21 cellular contexts compared by ENCODE assay signal in genomic region chr18:57984490-57985109, GRCh38.
DNase-seq lines count a peak whose midpoint lies in the region; ATAC-seq lines count a peak whose summit lies in the region.
"Had no signal": no experiment of that assay in that cellular context is flagged by ENCODE, and none has a peak within 500 bp of the region (broad histone marks: within the 10 kb centered on the region; RNA-seq: fewer than 3 reads in every experiment).

No MANE protein-coding gene starts in this region.

- H3K36me3 Mint-ChIP-seq in stimulated activated effector memory CD8-positive, alpha-beta T cell treated with anti-CD3 and anti-CD28 coated beads, Interleukin-12 subunit alpha, Interleukin-12 subunit beta, amount 100 ng/mL, for 72 hours, result no peaks in the 10 kb centered on the region
- H3K36me3 Mint-ChIP-seq: activated naive CD8-positive, alpha-beta T cell; CD8-positive, alpha-beta T cell had no signal

- DNase-seq in DMS153 (lab: John Stamatoyannopoulos, UW) (peak; percentile 54), DMS153 treated with DMSO at 0.1 percent for 48 hours (lab: John Stamatoyannopoulos, UW; ENCODE audit: unreplicated experiment) (no peak), NCI-H2107 treated with DMSO at 0.1 percent for 48 hours (lab: John Stamatoyannopoulos, UW; ENCODE audit: unreplicated experiment) (peak; percentile 93), NCI-H748 treated with DMSO at 0.1 percent for 48 hours (lab: John Stamatoyannopoulos, UW) (peak; percentile 96), T1000 (lab: John Stamatoyannopoulos, UW) (no peak)
- no peak for DNase-seq in stimulated activated effector memory CD8-positive, alpha-beta T cell treated with anti-CD3 and anti-CD28 coated beads, Interleukin-12 subunit alpha, Interleukin-12 subunit beta, amount 100 ng/mL, for 72 hours (ENCODE audit: low spot score in 2 of 2)
- DNase-seq: activated B cell treated with CpG ODN at 0.5 μM for 24 hours; activated CD4-positive, alpha-beta T cell treated with anti-CD3 and anti-CD28 coated beads, Interleukin-2, amount 50 U/mL, for 48 hours; activated CD8-positive, alpha-beta memory T cell treated with anti-CD3 and anti-CD28 coated beads, Interleukin-2, amount 50 U/mL, for 4 hours; CD8-positive, alpha-beta T cell; DND-41; esophagus squamous epithelium; left lung; NCI-H1694 treated with DMSO at 0.1 percent for 48 hours; stimulated activated CD4-positive, alpha-beta T cell treated with anti-CD3 and anti-CD28 coated beads, Interleukin-2, amount 100 ng/mL, for 24 hours; T-helper 9 cell had no signal

- H3K9me3 Mint-ChIP-seq in stimulated activated effector memory CD8-positive, alpha-beta T cell treated with anti-CD3 and anti-CD28 coated beads, Interleukin-12 subunit alpha, Interleukin-12 subunit beta, amount 100 ng/mL, for 72 hours, result no peaks in the 10 kb centered on the region
- H3K9me3 Mint-ChIP-seq: activated B cell treated with CpG ODN at 0.5 μM for 24 hours; CD8-positive, alpha-beta T cell; IgD-negative memory B cell had no signal

- no peak overlapping the region for H3K4me3 Mint-ChIP-seq in stimulated activated effector memory CD8-positive, alpha-beta T cell treated with anti-CD3 and anti-CD28 coated beads, Interleukin-12 subunit alpha, Interleukin-12 subunit beta, amount 100 ng/mL, for 72 hours
- H3K4me3 Mint-ChIP-seq: activated B cell treated with CpG ODN at 0.5 μM for 24 hours; activated naive CD8-positive, alpha-beta T cell; CD8-positive, alpha-beta T cell; IgD-negative memory B cell had no signal

- no peaks in the 10 kb centered on the region for H3K4me1 Mint-ChIP-seq in stimulated activated effector memory CD8-positive, alpha-beta T cell treated with anti-CD3 and anti-CD28 coated beads, Interleukin-12 subunit alpha, Interleukin-12 subunit beta, amount 100 ng/mL, for 72 hours

- H3K27ac Mint-ChIP-seq in stimulated activated effector memory CD8-positive, alpha-beta T cell treated with anti-CD3 and anti-CD28 coated beads, Interleukin-12 subunit alpha, Interleukin-12 subunit beta, amount 100 ng/mL, for 72 hours, result no peak overlapping the region
- H3K27ac Mint-ChIP-seq: activated B cell treated with CpG ODN at 0.5 μM for 24 hours; activated naive CD8-positive, alpha-beta T cell; CD8-positive, alpha-beta T cell had no signal

- peak; percentile 17 for ATAC-seq in stimulated activated effector memory CD8-positive, alpha-beta T cell treated with anti-CD3 and anti-CD28 coated beads, Interleukin-12 subunit alpha, Interleukin-12 subunit beta, amount 100 ng/mL, for 72 hours
- ATAC-seq in HG03025 (IDR thresholded peaks at IDR 0.05; ENCODE audit: low FRiP score, unreplicated experiment) (no peak), GM18861 (IDR thresholded peaks at IDR 0.05; ENCODE audit: unreplicated experiment) (no peak)
- ATAC-seq: CD8-positive, alpha-beta T cell; left lung; Right ventricle myocardium inferior had no signal

Comparison
In these comparisons a context has a peak if more than half of its experiments do, and no peak if none do; other contexts are left out.
1. DNase-seq: peak in DMS153 (single experiment), NCI-H2107 treated with DMSO at 0.1 percent for 48 hours (single experiment) and NCI-H748 treated with DMSO at 0.1 percent for 48 hours (single experiment); none in DMS153 treated with DMSO at 0.1 percent for 48 hours (single experiment), stimulated activated effector memory CD8-positive, alpha-beta T cell treated with anti-CD3 and anti-CD28 coated beads, Interleukin-12 subunit alpha, Interleukin-12 subunit beta, amount 100 ng/mL, for 72 hours (0 of 2) and T1000 (single experiment).